14 cellular contexts compared by ENCODE assay signal in genomic region chr3:12629560-12629959, GRCh38. TPM values are rescaled to one million over a fixed set of nuclear protein-coding genes. Genes with fewer than 3 reads are reported as not detected.
A peak's percentile ranks its signal among the peaks of the same experiment; 100 is the strongest.
DNase-seq lines count a peak whose midpoint lies in the region; ATAC-seq and TF ChIP-seq lines count a peak whose summit lies in the region.
"Had no signal": no experiment of that assay in that cellular context is flagged by ENCODE, and none has a peak within 500 bp of the region (broad histone marks: within the 10 kb centered on the region; RNA-seq: fewer than 3 reads in every experiment).

No MANE protein-coding gene starts in this region.

- peaks cover 62% of the 10 kb centered on the region for H3K4me1 Mint-ChIP-seq in activated naive CD8-positive, alpha-beta T cell (ENCODE audit: low read depth)
- H3K4me1 Mint-ChIP-seq in activated naive CD8-positive, alpha-beta T cell treated with anti-CD3 and anti-CD28 coated beads, Interleukin-2, amount 50 U/mL, for 24 hours: peaks cover 73% of the 10 kb centered on the region

- no peak overlapping the region for H3K4me2 ChIP-seq in MM.1S (ENCODE audit: low read depth, low read length)

- H3K36me3 ChIP-seq in adipocyte (ENCODE audit: control insufficient read depth, insufficient read depth, low read length, severe bottlenecking) (no peaks in the 10 kb centered on the region), tibial artery (no peaks in the 10 kb centered on the region), MM.1S (replicated peaks; ENCODE audit: insufficient read depth, low read length) (no peaks in the 10 kb centered on the region)

- H3K4me3 ChIP-seq in adipocyte (ENCODE audit: low read length): no peak overlapping the region
- no peak overlapping the region for H3K4me3 ChIP-seq in tibial artery
- no peak overlapping the region for H3K4me3 ChIP-seq in MM.1S (ENCODE audit: low read length)

- H3K9me2 ChIP-seq in MM.1S (replicated peaks; ENCODE audit: insufficient read depth, low read length): no peaks in the 10 kb centered on the region

- peaks cover 4% of the 10 kb centered on the region for H3K36me3 Mint-ChIP-seq in activated naive CD8-positive, alpha-beta T cell
- H3K36me3 Mint-ChIP-seq in activated naive CD8-positive, alpha-beta T cell treated with anti-CD3 and anti-CD28 coated beads, Interleukin-2, amount 50 U/mL, for 24 hours (ENCODE audit: low read depth): peaks cover 9% of the 10 kb centered on the region

- H3K27me3 ChIP-seq in adipocyte (replicated peaks; ENCODE audit: control insufficient read depth, insufficient read depth, low read length) (no peaks in the 10 kb centered on the region), tibial artery (no peaks in the 10 kb centered on the region), MM.1S (replicated peaks; ENCODE audit: insufficient read depth, low read length) (no peaks in the 10 kb centered on the region)

- H3K79me2 ChIP-seq in MM.1S (ENCODE audit: low read length): peaks cover 100% of the 10 kb centered on the region

- intact Hi-C loops in left cardiac atrium (cut with DNase I) (no loop called here), tibial artery (cut with DNase I; ENCODE audit: low total_unique reads) (no loop called here)

- peaks cover 16% of the 10 kb centered on the region for H3K4me1 ChIP-seq in adipocyte (ENCODE audit: control insufficient read depth, insufficient read depth, low read length)
- peaks cover 0 to 80% (median 38%) of the 10 kb centered on the region in 4 donors for H3K4me1 ChIP-seq in tibial artery
- H3K4me1 ChIP-seq in MM.1S (ENCODE audit: low read length): peaks cover 36% of the 10 kb centered on the region

- H3K9ac ChIP-seq in adipocyte (ENCODE audit: low read length) (no peak overlapping the region), MM.1S (ENCODE audit: low read length) (no peak overlapping the region)

- no peak overlapping the region for H3K4me3 Mint-ChIP-seq in activated naive CD8-positive, alpha-beta T cell
- no peak overlapping the region for H3K4me3 Mint-ChIP-seq in activated naive CD8-positive, alpha-beta T cell treated with anti-CD3 and anti-CD28 coated beads, Interleukin-2, amount 50 U/mL, for 24 hours
- H3K4me3 Mint-ChIP-seq: activated naive CD4-positive, alpha-beta T cell treated with anti-CD3 and anti-CD28 coated beads, Interleukin-2, amount 10 ng/mL, durations not matched to agents 7 days and 5 days; mesothelial cell of epicardium; stimulated activated effector memory CD8-positive, alpha-beta T cell treated with anti-CD3 and anti-CD28 coated beads, Interleukin-12 subunit alpha, Interleukin-12 subunit beta, amount 100 ng/mL, for 72 hours had no signal

- H3K9me3 ChIP-seq in adipocyte (ENCODE audit: control insufficient read depth, low read length): no peaks in the 10 kb centered on the region
- no peaks in the 10 kb centered on the region for H3K9me3 ChIP-seq in tibial artery
- H3K9me3 ChIP-seq in MM.1S (replicated peaks; ENCODE audit: insufficient read depth, low read length): no peaks in the 10 kb centered on the region

- DNase-seq in activated naive CD8-positive, alpha-beta T cell treated with anti-CD3 and anti-CD28 coated beads, Interleukin-2, amount 50 U/mL, for 24 hours: no peak
- peak; percentile 80 for DNase-seq in adipocyte (ENCODE audit: low read depth)
- peak; percentile 32 for DNase-seq in left cardiac atrium
- peak in 1 of 2 donors; percentile 25 for DNase-seq in tibial artery
- DNase-seq in MM.1S: no peak
- no peak for DNase-seq in DMS153 (lab: John Stamatoyannopoulos, UW)
- DNase-seq: activated CD4-positive, CD25-positive, alpha-beta regulatory T cell treated with anti-CD3 and anti-CD28 coated beads, Interleukin-2, amount 50 U/mL, for 72 hours; activated naive CD4-positive, alpha-beta T cell treated with anti-CD3 and anti-CD28 coated beads, Interleukin-2, amount 10 ng/mL, durations not matched to agents 7 days and 5 days; AML-193; NCI-H1048 had no signal

- 0 out of 2 replicates have a peak, but pooled peaks cover 14% of the 10 kb centered on the region for H4K20me1 ChIP-seq in MM.1S (ENCODE audit: insufficient read depth, low read length)

- no peaks in the 10 kb centered on the region for H3K9me3 Mint-ChIP-seq in activated naive CD8-positive, alpha-beta T cell (ENCODE audit: low read depth)
- H3K9me3 Mint-ChIP-seq in activated naive CD8-positive, alpha-beta T cell treated with anti-CD3 and anti-CD28 coated beads, Interleukin-2, amount 50 U/mL, for 24 hours: no peaks in the 10 kb centered on the region
- H3K9me3 Mint-ChIP-seq: activated naive CD4-positive, alpha-beta T cell treated with anti-CD3 and anti-CD28 coated beads, Interleukin-2, amount 10 ng/mL, durations not matched to agents 7 days and 5 days; mesothelial cell of epicardium; stimulated activated effector memory CD8-positive, alpha-beta T cell treated with anti-CD3 and anti-CD28 coated beads, Interleukin-12 subunit alpha, Interleukin-12 subunit beta, amount 100 ng/mL, for 72 hours had no signal

- H3F3A ChIP-seq in MM.1S (ENCODE audit: insufficient read depth, low read length): peaks cover 15% of the 10 kb centered on the region

- ATAC-seq in activated naive CD8-positive, alpha-beta T cell treated with anti-CD3 and anti-CD28 coated beads, Interleukin-2, amount 50 U/mL, for 24 hours: no peak
- ATAC-seq in left cardiac atrium (peak; percentile 75 to 88), GM18498 (IDR thresholded peaks at IDR 0.05; ENCODE audit: unreplicated experiment) (no peak)
- ATAC-seq: stimulated activated effector memory CD8-positive, alpha-beta T cell treated with anti-CD3 and anti-CD28 coated beads, Interleukin-12 subunit alpha, Interleukin-12 subunit beta, amount 100 ng/mL, for 72 hours had no signal

- TF ChIP-seq CTCF in tibial artery (IDR thresholded peaks at IDR 0.05) (no peak), MM.1S (IDR thresholded peaks at IDR 0.05; ENCODE audit: low read length) (no peak)

- no peaks in the 10 kb centered on the region for H3K27me3 Mint-ChIP-seq in activated naive CD8-positive, alpha-beta T cell
- H3K27me3 Mint-ChIP-seq in activated naive CD8-positive, alpha-beta T cell treated with anti-CD3 and anti-CD28 coated beads, Interleukin-2, amount 50 U/mL, for 24 hours: no peaks in the 10 kb centered on the region
- H3K27me3 Mint-ChIP-seq: activated naive CD4-positive, alpha-beta T cell treated with anti-CD3 and anti-CD28 coated beads, Interleukin-2, amount 10 ng/mL, durations not matched to agents 7 days and 5 days had no signal

- peak overlapping the region; percentile 64 for H3K27ac Mint-ChIP-seq in activated naive CD8-positive, alpha-beta T cell
- no peak overlapping the region for H3K27ac Mint-ChIP-seq in activated naive CD8-positive, alpha-beta T cell treated with anti-CD3 and anti-CD28 coated beads, Interleukin-2, amount 50 U/mL, for 24 hours
- H3K27ac Mint-ChIP-seq: activated naive CD4-positive, alpha-beta T cell treated with anti-CD3 and anti-CD28 coated beads, Interleukin-2, amount 10 ng/mL, durations not matched to agents 7 days and 5 days; mesothelial cell of epicardium had no signal

- no peak overlapping the region for H2AFZ ChIP-seq in MM.1S (ENCODE audit: low read length)

- H3K27ac ChIP-seq in tibial artery: peak overlapping the region; percentile 11 to 37
- H3K27ac ChIP-seq in MM.1S (ENCODE audit: low read length): no peak overlapping the region

RNA-seq across cellular contexts. Expression of gene RAF1, which starts 34.4 kb away (rescaled TPM):
- 100 to 1,000 TPM; 109 to 116 TPM for total RNA-seq in left cardiac atrium

Comparison
In these comparisons a context has a peak if more than half of its experiments do, and no peak if none do; other contexts are left out.
1. ATAC-seq: peak in left cardiac atrium (2 of 2); none in activated naive CD8-positive, alpha-beta T cell treated with anti-CD3 and anti-CD28 coated beads, Interleukin-2, amount 50 U/mL, for 24 hours (single experiment) and GM18498 (single experiment).
2. DNase-seq: peak in adipocyte (single experiment) and left cardiac atrium (single experiment); none in activated naive CD8-positive, alpha-beta T cell treated with anti-CD3 and anti-CD28 coated beads, Interleukin-2, amount 50 U/mL, for 24 hours (single experiment), MM.1S (single experiment) and DMS153 (single experiment).